ENCODE assay signal across 16 cellular contexts in genomic region chr5:98424681-98425454, GRCh38.
DNase-seq lines count a peak whose midpoint lies in the region; TF ChIP-seq lines count a peak whose summit lies in the region.
"Had no signal": no experiment of that assay in that cellular context is flagged by ENCODE, and none has a peak within 500 bp of the region (broad histone marks: within the 10 kb centered on the region; RNA-seq: fewer than 3 reads in every experiment).

No MANE protein-coding gene starts in this region.

- DNase-seq in GM23248 (peak; percentile 63), brain microvascular endothelial cell (peak; percentile 11), inferior parietal cortex (ENCODE audit: extremely low spot score) (peak; percentile 12), stromal cell of bone marrow (ENCODE audit: low read depth) (peak; percentile 43), KG1 (lab: John Stamatoyannopoulos, UW) (no peak), NCI-H146 (lab: John Stamatoyannopoulos, UW) (no peak)
- no peak for DNase-seq in stimulated activated naive CD4-positive, alpha-beta T cell (lab: John Stamatoyannopoulos, UW)
- DNase-seq: activated CD8-positive, alpha-beta memory T cell treated with anti-CD3 and anti-CD28 coated beads for 24 hours; activated naive CD8-positive, alpha-beta T cell treated with anti-CD3 and anti-CD28 coated beads, Interleukin-2, amount 10 ng/mL, durations not matched to agents 7 days and 5 days; Karpas-422; left cardiac atrium; NCI-H2227 treated with DMSO at 0.1 percent for 48 hours; spleen; T-helper 2 cell had no signal

- TF ChIP-seq CTCF in brain microvascular endothelial cell (IDR thresholded peaks at IDR 0.05; ENCODE audit: low read depth, low read length, missing control alignments): no peak

- peak overlapping the region; percentile 43 for H3K4me2 ChIP-seq in GM23248 (ENCODE audit: unreplicated experiment)

- peaks cover 21% of the 10 kb centered on the region for H3F3A ChIP-seq in GM23248 (ENCODE audit: insufficient read depth)

- peak overlapping the region; percentile 55 for H3K27ac ChIP-seq in GM23248
- no peak overlapping the region for H3K27ac ChIP-seq in brain microvascular endothelial cell
- H3K27ac ChIP-seq: cardiac muscle cell, spleen had no signal

- WGBS in GM23248 (ENCODE audit: low coverage in 1 of 2, low lambda C conversion rate in 2 of 2, missing lambda C conversion rate in 2 of 2), 2 experiments: 22% methylated on average over 4 of the region's 4 CpGs

- H3K4me3 ChIP-seq in GM23248: peak overlapping the region; percentile 7; the same call in 1 of the 2 replicates
- no peak overlapping the region for H3K4me3 ChIP-seq in brain microvascular endothelial cell (ENCODE audit: low read depth, low read length)
- H3K4me3 ChIP-seq: cardiac muscle cell, HAP-1, spleen had no signal

- H3K27me3 ChIP-seq in GM23248 (replicated peaks; ENCODE audit: insufficient read depth) (no peaks in the 10 kb centered on the region), brain microvascular endothelial cell (replicated peaks) (no peaks in the 10 kb centered on the region)
- H3K27me3 ChIP-seq: cardiac muscle cell, spleen had no signal

- H3K36me3 ChIP-seq in GM23248 (ENCODE audit: low read depth): no peaks in the 10 kb centered on the region
- H3K36me3 ChIP-seq in brain microvascular endothelial cell (replicated peaks): no peaks in the 10 kb centered on the region
- H3K36me3 ChIP-seq: cardiac muscle cell, HAP-1, spleen had no signal

- H3K4me1 ChIP-seq in GM23248 (ENCODE audit: insufficient read depth): peaks cover 36% of the 10 kb centered on the region
- H3K4me1 ChIP-seq: HAP-1 had no signal

- no peaks in the 10 kb centered on the region for H3K79me2 ChIP-seq in GM23248 (ENCODE audit: insufficient read depth)

- no peaks in the 10 kb centered on the region for H4K20me1 ChIP-seq in GM23248 (ENCODE audit: insufficient read depth)

- peak overlapping the region; percentile 25; the same call in 1 of the 2 replicates for H3K9ac ChIP-seq in GM23248

- H3K9me3 ChIP-seq in GM23248 (ENCODE audit: low read depth): no peaks in the 10 kb centered on the region
- H3K9me3 ChIP-seq: HAP-1, spleen had no signal

- peak overlapping the region; percentile 76 for H2AFZ ChIP-seq in GM23248

- in situ Hi-C loops in GM23248 (cut with MboI): no loop called here
- in situ Hi-C loops in brain microvascular endothelial cell (cut with HindIII; ENCODE audit: low pct_ligation_motif_present, low sequenced_read_pairs): loop anchor here (25.0 kb wide), 1 partner anchor 337 kb away; the partner anchor contains the start of gene RGMB

- no peaks in the 10 kb centered on the region for H3K9me2 ChIP-seq in GM23248 (ENCODE audit: insufficient read depth)

Comparison
In these comparisons a context has a peak if more than half of its experiments do, and no peak if none do; other contexts are left out.
1. DNase-seq: peak in GM23248 (single experiment), brain microvascular endothelial cell (single experiment), inferior parietal cortex (single experiment) and stromal cell of bone marrow (single experiment); none in KG1 (single experiment), stimulated activated naive CD4-positive, alpha-beta T cell (0 of 6) and NCI-H146 (single experiment).